ENCODE assay signal across 10 cellular contexts in genomic region chr7:155300641-155301452, GRCh38. TPM values are rescaled to one million over a fixed set of nuclear protein-coding genes. Genes with fewer than 3 reads are reported as not detected.
DNase-seq lines count a peak whose midpoint lies in the region; ATAC-seq and TF ChIP-seq lines count a peak whose summit lies in the region.
"Had no signal": no experiment of that assay in that cellular context is flagged by ENCODE, and none has a peak within 500 bp of the region (broad histone marks: within the 10 kb centered on the region; RNA-seq: fewer than 3 reads in every experiment).

No MANE protein-coding gene starts in this region.

- H3K36me3 ChIP-seq in Karpas-422 (ENCODE audit: insufficient read depth, low read length) (peaks cover 59% of the 10 kb centered on the region), mammary epithelial cell (ENCODE audit: insufficient read depth, low read length) (peaks cover 36% of the 10 kb centered on the region), mesodermal cell (ENCODE audit: control insufficient read depth, insufficient read depth, low read length) (peaks cover 64% of the 10 kb centered on the region)
- H3K36me3 ChIP-seq: gastrocnemius medialis had no signal

- H4K20me1 ChIP-seq in Karpas-422 (ENCODE audit: insufficient read depth, low read depth, low read length) (peaks cover 65% of the 10 kb centered on the region), mammary epithelial cell (ENCODE audit: insufficient read depth, low read length) (peaks cover 7% of the 10 kb centered on the region)

- H3K4me1 ChIP-seq in Karpas-422 (ENCODE audit: low read length) (peaks cover 33% of the 10 kb centered on the region), mammary epithelial cell (ENCODE audit: insufficient read depth, low read length) (peaks cover 27% of the 10 kb centered on the region), mesodermal cell (ENCODE audit: control insufficient read depth, insufficient read depth, low read length, poor library complexity, severe bottlenecking) (peaks cover 34% of the 10 kb centered on the region)

- H3K4me2 ChIP-seq in Karpas-422 (ENCODE audit: low read depth, low read length, poor library complexity, severe bottlenecking) (peak overlapping the region; percentile 87), mammary epithelial cell (ENCODE audit: insufficient read depth, low read depth, low read length) (peak overlapping the region; percentile 78)

- H3K9me3 ChIP-seq in Karpas-422 (ENCODE audit: low read length) (no peaks in the 10 kb centered on the region), mammary epithelial cell (replicated peaks; ENCODE audit: insufficient read depth, low read length) (no peaks in the 10 kb centered on the region), mesodermal cell (ENCODE audit: control insufficient read depth, low read length) (no peaks in the 10 kb centered on the region)
- H3K9me3 ChIP-seq: gastrocnemius medialis had no signal

- peaks cover 49% of the 10 kb centered on the region for H3K79me2 ChIP-seq in Karpas-422 (ENCODE audit: low read length)
- H3K79me2 ChIP-seq in mammary epithelial cell (ENCODE audit: insufficient read depth, low read length): peaks cover 77% of the 10 kb centered on the region

- no peaks in the 10 kb centered on the region for H3K9me2 ChIP-seq in Karpas-422 (replicated peaks; ENCODE audit: insufficient read depth, low read length)

- H3K4me3 ChIP-seq in AG10803 (ENCODE audit: low read length) (peak overlapping the region; percentile 14), Karpas-422 (ENCODE audit: low read length) (peak overlapping the region; percentile 94), mammary epithelial cell (replicated peaks in 1 of 3; ENCODE audit: insufficient read depth in 1 of 3, low read depth in 2 of 3, low read length in 3 of 3) (peak overlapping the region in 2 of 3 experiments; percentile 41 to 68), mesodermal cell (ENCODE audit: extremely low read depth, insufficient read depth, low read length, poor library complexity, severe bottlenecking) (peak overlapping the region; percentile 95)
- H3K4me3 ChIP-seq: gastrocnemius medialis had no signal

- 66% methylated on average over 11 of the region's 11 CpGs for WGBS in mammary epithelial cell (ENCODE audit: low coverage, missing lambda C conversion rate)
- 87 to 89% methylated on average over 9 to 10 of the region's 11 CpGs for WGBS in mesodermal cell (ENCODE audit: insufficient coverage in 2 of 2), 2 experiments

- intact Hi-C loops in mammary epithelial cell (cut with micrococcal nuclease): no loop called here

- H3K9ac ChIP-seq in Karpas-422 (ENCODE audit: low read length) (peak overlapping the region; percentile 42), mammary epithelial cell (ENCODE audit: insufficient read depth, low read length) (peak overlapping the region; percentile 30)

- no peak for ATAC-seq in GM18858 (IDR thresholded peaks at IDR 0.05; ENCODE audit: unreplicated experiment)
- ATAC-seq: gastrocnemius medialis had no signal

- no peak for TF ChIP-seq CTCF in AG10803 (conservative IDR thresholded peaks at IDR 0.05; ENCODE audit: low read length)
- no peak for TF ChIP-seq CTCF in mammary epithelial cell (conservative IDR thresholded peaks at IDR 0.05 in 1 of 2, IDR thresholded peaks at IDR 0.05 in 1 of 2; ENCODE audit: extremely low read depth in 1 of 2, insufficient read depth in 1 of 2, low read depth in 1 of 2, low read length in 2 of 2)

- H2AFZ ChIP-seq in Karpas-422 (ENCODE audit: low read length) (no peak overlapping the region), mammary epithelial cell (ENCODE audit: low read depth, low read length) (no peak overlapping the region)

- CTCF ChIA-PET in mammary epithelial cell (lab: Charles Lee; ENCODE audit: low non-redundant PET): no interaction called here

- in situ Hi-C loops in mammary epithelial cell (cut with MboI; ENCODE audit: low sequenced_read_pairs in 2 of 2): loop anchor here in 1 of 2 donors (25.0 kb wide), 1 partner anchor 114 kb away; no protein-coding TSS in a partner anchor

- DNase-seq in AG10803 (ENCODE audit: low read depth) (peak; percentile 18), Karpas-422 (no peak), mammary epithelial cell (no peak), DMS153 (lab: John Stamatoyannopoulos, UW) (no peak), SHP77 (lab: John Stamatoyannopoulos, UW) (no peak)
- DNase-seq in activated effector memory CD4-positive, alpha-beta T cell treated with anti-CD3 and anti-CD28 coated beads, Interleukin-2, amount 50 U/mL, for 16 hours: no peak
- DNase-seq: gastrocnemius medialis, NCI-H1694 had no signal

- no TSS peak for BruUV-seq in mammary epithelial cell (replicated peaks; lab: Mats Ljungman, UMichigan)

- H3K27me3 ChIP-seq in Karpas-422 (ENCODE audit: low read length): no peaks in the 10 kb centered on the region
- no peaks in the 10 kb centered on the region for H3K27me3 ChIP-seq in mammary epithelial cell (ENCODE audit: insufficient read depth, low read length)
- H3K27me3 ChIP-seq: gastrocnemius medialis had no signal

- no peak overlapping the region for H3K27ac ChIP-seq in Karpas-422 (ENCODE audit: low read length)
- H3K27ac ChIP-seq in mammary epithelial cell (ENCODE audit: insufficient read depth, low read depth, low read length): peak overlapping the region; percentile 83
- no peak overlapping the region for H3K27ac ChIP-seq in mesodermal cell (ENCODE audit: low read depth, low read length, severe bottlenecking)

- dilution Hi-C loops in mammary epithelial cell (cut with HindIII; ENCODE audit: low sequenced_read_pairs): no loop called here

RNA-seq across cellular contexts. Expression of gene INSIG1, which starts 3.2 kb away (rescaled TPM):
- total RNA-seq in Karpas-422 (2014; rRNA removed; shearing (Covaris generic); ENCODE audit: low replicate concordance): 201 and 249 TPM in 2 replicates
- total RNA-seq in mammary epithelial cell: 10 to 100 TPM; 64.8 to 71.7 TPM
- polyA plus RNA-seq in mammary epithelial cell: 89.4 TPM
- 157 TPM for polyA minus RNA-seq in mammary epithelial cell
- polyA plus RNA-seq in mesodermal cell (2013, experiment 1 of 2): 95.2 TPM
- 91.5 TPM for polyA plus RNA-seq in mesodermal cell (2013, experiment 2 of 2)

Comparison
In these comparisons a context has a peak if more than half of its experiments do, and no peak if none do; other contexts are left out.
1. H3K4me3 ChIP-seq: peak in every context shown above with its lines; median percentile 95 in mesodermal cell; 94 in Karpas-422; 54 in mammary epithelial cell; 14 in AG10803.